In the genomic region with DNA sequence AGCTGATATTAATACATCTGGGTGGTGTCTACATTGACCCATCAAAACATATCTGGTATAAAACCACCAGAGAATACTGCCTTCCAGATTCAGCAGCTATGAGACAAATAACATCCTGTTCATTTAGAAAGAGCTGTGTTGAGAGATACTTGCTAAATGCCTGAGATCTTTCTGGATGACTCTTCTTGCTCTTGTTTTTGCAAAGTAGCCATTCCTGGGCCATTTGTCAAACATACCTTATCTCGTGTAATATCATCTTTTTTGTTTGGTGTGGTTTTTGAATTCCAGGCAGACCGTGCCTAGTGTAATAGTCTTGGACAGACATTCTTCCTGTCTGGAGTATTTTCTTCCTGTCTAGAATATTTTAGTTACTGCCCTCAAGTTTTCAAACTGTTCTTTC, we compare ENCODE assay signal across 11 cellular contexts.
DNase-seq lines count a peak whose midpoint lies in the region; ATAC-seq and TF ChIP-seq lines count a peak whose summit lies in the region.
"Had no signal": no experiment of that assay in that cellular context is flagged by ENCODE, and none has a peak within 500 bp of the region (broad histone marks: within the 10 kb centered on the region; RNA-seq: fewer than 3 reads in every experiment).

No MANE protein-coding gene starts in this region.

- H3K27me3 ChIP-seq in kidney epithelial cell (ENCODE audit: control insufficient read depth, insufficient read depth, low read length) (no peaks in the 10 kb centered on the region), colonic mucosa (no peaks in the 10 kb centered on the region)

- ATAC-seq in GM19452 (IDR thresholded peaks at IDR 0.05; ENCODE audit: unreplicated experiment): no peak
- ATAC-seq: HCT116 had no signal

- no peaks in the 10 kb centered on the region for H3K4me1 ChIP-seq in colonic mucosa

- H3K27ac ChIP-seq in caudate nucleus (ENCODE audit: low read depth, low read length) (peak overlapping the region; percentile 14), substantia nigra (ENCODE audit: low read depth, low read length, poor library complexity, severe bottlenecking) (peak overlapping the region; percentile 98), colonic mucosa (no peak overlapping the region)

- DNase-seq in HS-5 (ENCODE audit: low read depth): peak; percentile 96
- no peak for DNase-seq in caudate nucleus (lab: John Stamatoyannopoulos, UW)
- DNase-seq in kidney epithelial cell (ENCODE audit: low read depth): peak; percentile 9
- DNase-seq in substantia nigra (lab: John Stamatoyannopoulos, UW): no peak
- no peak for DNase-seq in NCI-H2107 (lab: John Stamatoyannopoulos, UW)
- no peak for DNase-seq in NCI-H128 (lab: John Stamatoyannopoulos, UW; ENCODE audit: unreplicated experiment)
- no peak for DNase-seq in colonic mucosa
- DNase-seq: activated CD4-positive, alpha-beta memory T cell treated with anti-CD3 and anti-CD28 coated beads, Interleukin-2, amount 10 ng/mL, durations not matched to agents 7 days and 5 days; NCI-H187 had no signal

- TF ChIP-seq CTCF in kidney epithelial cell (IDR thresholded peaks at IDR 0.05; ENCODE audit: insufficient read depth, low read length, poor library complexity, severe bottlenecking) (no peak), colonic mucosa (IDR thresholded peaks at IDR 0.05) (no peak)

- no peaks in the 10 kb centered on the region for H3K9me3 ChIP-seq in colonic mucosa

- H3K36me3 ChIP-seq in kidney epithelial cell (ENCODE audit: control insufficient read depth, insufficient read depth, low read length): no peaks in the 10 kb centered on the region
- H3K36me3 ChIP-seq in colonic mucosa: no peaks in the 10 kb centered on the region

- intact Hi-C loops in colonic mucosa (cut with DNase I): no loop called here

- no peak overlapping the region for H3K9ac ChIP-seq in colonic mucosa (ENCODE audit: low read depth in 2 of 2, low read length in 2 of 2)

- H3K4me3 ChIP-seq in kidney epithelial cell (ENCODE audit: low read depth, low read length): no peak overlapping the region
- no peak overlapping the region for H3K4me3 ChIP-seq in colonic mucosa

Comparison
In these comparisons a context has a peak if more than half of its experiments do, and no peak if none do; other contexts are left out.
1. DNase-seq: peak in HS-5 (single experiment) and kidney epithelial cell (single experiment); none in caudate nucleus (0 of 61), substantia nigra (0 of 49), NCI-H2107 (single experiment), NCI-H128 (single experiment) and colonic mucosa (single experiment).